Comparison of ENCODE assay signal across 24 cellular contexts in genomic region chr17:79610151-79610645, GRCh38. TPM values are rescaled to one million over a fixed set of nuclear protein-coding genes. Genes with fewer than 3 reads are reported as not detected.
A peak's percentile ranks its signal among the peaks of the same experiment; 100 is the strongest.
DNase-seq lines count a peak whose midpoint lies in the region; ATAC-seq and TF ChIP-seq lines count a peak whose summit lies in the region.
"Had no signal": no experiment of that assay in that cellular context is flagged by ENCODE, and none has a peak within 500 bp of the region (broad histone marks: within the 10 kb centered on the region; RNA-seq: fewer than 3 reads in every experiment).

No MANE protein-coding gene starts in this region.

- H3K9ac ChIP-seq in ES-I3 (ENCODE audit: low read depth, low read length) (peak overlapping the region; percentile 43; the same call in 1 of the 2 replicates), HUES64 (ENCODE audit: low read depth, low read length) (no peak overlapping the region), parathyroid adenoma (no peak overlapping the region)

- peak overlapping the region; percentile 45 for H3K4me3 ChIP-seq in HUES64 (ENCODE audit: low read length)
- H3K4me3 ChIP-seq in gastroesophageal sphincter, result peak overlapping the region; percentile 40 to 55
- H3K4me3 ChIP-seq in parathyroid adenoma (ENCODE audit: low read depth, low read length), result no peak overlapping the region
- no peak overlapping the region for H3K4me3 ChIP-seq in naive thymus-derived CD4-positive, alpha-beta T cell (ENCODE audit: low read length)
- H3K4me3 ChIP-seq: body of pancreas, heart right ventricle, lung, right lobe of liver had no signal

- H3K4me2 ChIP-seq in parathyroid adenoma (ENCODE audit: low read length), result no peak overlapping the region

- no peaks in the 10 kb centered on the region; the same call in 1 of the 2 replicates for H3K4me1 ChIP-seq in ES-I3 (ENCODE audit: insufficient read depth, low read length)
- peaks cover 3% of the 10 kb centered on the region; the same call in 1 of the 2 replicates for H3K4me1 ChIP-seq in HUES64 (ENCODE audit: insufficient read depth, low read length)
- peaks cover 0 to 41% (median 0%) of the 10 kb centered on the region in 3 donors for H3K4me1 ChIP-seq in gastroesophageal sphincter
- H3K4me1 ChIP-seq in parathyroid adenoma, result peaks cover 4% of the 10 kb centered on the region
- no peaks in the 10 kb centered on the region for H3K4me1 ChIP-seq in naive thymus-derived CD4-positive, alpha-beta T cell (ENCODE audit: control insufficient read depth in 2 of 2, insufficient read depth in 2 of 2, low read length in 2 of 2)
- H3K4me1 ChIP-seq: right lobe of liver had no signal

- no peak for TF ChIP-seq POLR2A in gastroesophageal sphincter (IDR thresholded peaks at IDR 0.05)

- H3K36me3 Mint-ChIP-seq in naive thymus-derived CD4-positive, alpha-beta T cell, result no peaks in the 10 kb centered on the region
- H3K36me3 Mint-ChIP-seq: activated naive CD8-positive, alpha-beta T cell had no signal

- peaks cover 75% of the 10 kb centered on the region for H3K27me3 ChIP-seq in HUES64 (ENCODE audit: insufficient read depth, low read length)
- peaks cover 96% of the 10 kb centered on the region for H3K27me3 ChIP-seq in gastroesophageal sphincter
- H3K27me3 ChIP-seq in parathyroid adenoma (ENCODE audit: control insufficient read depth, insufficient read depth, low read length), result peaks cover 5% of the 10 kb centered on the region
- no peaks in the 10 kb centered on the region for H3K27me3 ChIP-seq in naive thymus-derived CD4-positive, alpha-beta T cell (ENCODE audit: control insufficient read depth in 2 of 2, insufficient read depth in 2 of 2, low read length in 2 of 2)

- H3K79me2 ChIP-seq in parathyroid adenoma, result no peaks in the 10 kb centered on the region

- DNase-seq in NCI-H1092 treated with DMSO at 0.1 percent for 48 hours (lab: John Stamatoyannopoulos, UW), result no peak
- no peak for DNase-seq in naive thymus-derived CD4-positive, alpha-beta T cell
- DNase-seq: body of pancreas, DMS153, GF-D8, heart right ventricle, MM.1S, NCI-H146, right lobe of liver had no signal

- peak overlapping the region; percentile 66 for H2AFZ ChIP-seq in parathyroid adenoma

- H3K27ac ChIP-seq in HUES64 (ENCODE audit: low read depth, low read length), result no peak overlapping the region
- peak overlapping the region in 2 of 4 donors; percentile 53 to 76 for H3K27ac ChIP-seq in gastroesophageal sphincter
- no peak overlapping the region for H3K27ac ChIP-seq in parathyroid adenoma
- no peak overlapping the region for H3K27ac ChIP-seq in naive thymus-derived CD4-positive, alpha-beta T cell (ENCODE audit: low read depth, low read length)
- H3K27ac ChIP-seq: body of pancreas, C4-2B, heart right ventricle, right lobe of liver, suprapubic skin had no signal

- H3K9me3 ChIP-seq in ES-I3 (ENCODE audit: control insufficient read depth, insufficient read depth, low read length) (no peaks in the 10 kb centered on the region), HUES64 (ENCODE audit: insufficient read depth, low read depth, low read length) (no peaks in the 10 kb centered on the region), gastroesophageal sphincter (no peaks in the 10 kb centered on the region), parathyroid adenoma (ENCODE audit: control insufficient read depth, low read length) (no peaks in the 10 kb centered on the region)
- no peaks in the 10 kb centered on the region for H3K9me3 ChIP-seq in naive thymus-derived CD4-positive, alpha-beta T cell (ENCODE audit: control insufficient read depth in 2 of 3, low read length in 3 of 3)
- H3K9me3 ChIP-seq: body of pancreas, heart right ventricle, right lobe of liver, suprapubic skin had no signal

- H3K27ac Mint-ChIP-seq in naive thymus-derived CD4-positive, alpha-beta T cell, result no peak overlapping the region
- H3K27ac Mint-ChIP-seq: activated naive CD8-positive, alpha-beta T cell had no signal

- H3K9me3 Mint-ChIP-seq in naive thymus-derived CD4-positive, alpha-beta T cell, result no peaks in the 10 kb centered on the region

- no peak for TF ChIP-seq EP300 in gastroesophageal sphincter (IDR thresholded peaks at IDR 0.05)

- POLR2A ChIA-PET in naive thymus-derived CD4-positive, alpha-beta T cell (lab: Charles Lee), result no interaction called here

- peaks cover 0 to 9% (median 0%) of the 10 kb centered on the region in 7 donors for H3K4me1 Mint-ChIP-seq in naive thymus-derived CD4-positive, alpha-beta T cell

- no peak for ATAC-seq in gastroesophageal sphincter
- ATAC-seq in GM21717 (IDR thresholded peaks at IDR 0.05; ENCODE audit: unreplicated experiment), result no peak
- no peak for ATAC-seq in HG02870 (IDR thresholded peaks at IDR 0.05; ENCODE audit: unreplicated experiment)
- ATAC-seq in naive thymus-derived CD4-positive, alpha-beta T cell, result no peak
- ATAC-seq: activated CD4-positive, CD25-positive, alpha-beta regulatory T cell treated with anti-CD3 and anti-CD28 coated beads, Interleukin-2, amount 50 U/mL, for 24 hours; body of pancreas; heart right ventricle; right lobe of liver had no signal

- peaks cover 28 to 57% (median 50%) of the 10 kb centered on the region in 5 donors for H3K27me3 Mint-ChIP-seq in naive thymus-derived CD4-positive, alpha-beta T cell

- WGBS in HUES64, result 3% methylated on average over 54 of the region's 54 CpGs
- no CpG with 5 or more reads among the region's 54 CpGs for WGBS in gastroesophageal sphincter (ENCODE audit: low coverage in 1 of 2), 2 donors

- H3K4me3 Mint-ChIP-seq in naive thymus-derived CD4-positive, alpha-beta T cell, result no peak overlapping the region
- H3K4me3 Mint-ChIP-seq: activated naive CD8-positive, alpha-beta T cell had no signal

- no peak for TF ChIP-seq CTCF in gastroesophageal sphincter (IDR thresholded peaks at IDR 0.05)
- no peak for TF ChIP-seq CTCF in parathyroid adenoma (IDR thresholded peaks at IDR 0.05)

- intact Hi-C loops in naive thymus-derived CD4-positive, alpha-beta T cell (cut with micrococcal nuclease), result no loop called here

- CTCF ChIA-PET in naive thymus-derived CD4-positive, alpha-beta T cell (lab: Charles Lee), result no interaction called here

- H3K36me3 ChIP-seq in ES-I3 (ENCODE audit: insufficient read depth, low read length) (no peaks in the 10 kb centered on the region), HUES64 (ENCODE audit: insufficient read depth, low read length) (no peaks in the 10 kb centered on the region), gastroesophageal sphincter (no peaks in the 10 kb centered on the region), parathyroid adenoma (ENCODE audit: control insufficient read depth, insufficient read depth, low read length) (no peaks in the 10 kb centered on the region)
- H3K36me3 ChIP-seq in naive thymus-derived CD4-positive, alpha-beta T cell (ENCODE audit: control insufficient read depth in 2 of 3, insufficient read depth in 3 of 3, low read length in 3 of 3), result no peaks in the 10 kb centered on the region
- H3K36me3 ChIP-seq: heart right ventricle, right lobe of liver, suprapubic skin had no signal

RNA-seq across cellular contexts. Expression of gene RBFOX3, which starts 0.7 kb away (rescaled TPM):
- polyA plus RNA-seq in HUES64 (2013, experiment 1 of 2), result 5.7 TPM
- polyA plus RNA-seq in HUES64 (2013, experiment 2 of 2), result 5.4 TPM
- 10 to 100 TPM in 3 of 4 donors, under 1 TPM in 1; 0.40 to 30.2 (median 15.2) TPM for total RNA-seq in gastroesophageal sphincter
- under 1 TPM in 2 of 5 experiments, not detected in 3; 0.19 to 0.86 TPM for total RNA-seq in naive thymus-derived CD4-positive, alpha-beta T cell
- polyA plus RNA-seq in naive thymus-derived CD4-positive, alpha-beta T cell, result under 1 TPM in 1 of 2 donors, not detected in 1; 0.13 TPM
- total RNA-seq: activated CD8-positive, alpha-beta memory T cell treated with anti-CD3 and anti-CD28 coated beads for 36 hours; heart right ventricle; omental fat pad; right lobe of liver; suprapubic skin had no signal
- polyA plus RNA-seq: AG04450, heart right ventricle, keratinocyte had no signal

Comparison
In these comparisons a context has a peak if more than half of its experiments do, and no peak if none do; other contexts are left out.
1. H3K4me3 ChIP-seq: peak in HUES64 (single experiment) and gastroesophageal sphincter (2 of 2); none in parathyroid adenoma (single experiment) and naive thymus-derived CD4-positive, alpha-beta T cell (single experiment).